ENCODE assay signal across 25 cellular contexts in the genomic region with DNA sequence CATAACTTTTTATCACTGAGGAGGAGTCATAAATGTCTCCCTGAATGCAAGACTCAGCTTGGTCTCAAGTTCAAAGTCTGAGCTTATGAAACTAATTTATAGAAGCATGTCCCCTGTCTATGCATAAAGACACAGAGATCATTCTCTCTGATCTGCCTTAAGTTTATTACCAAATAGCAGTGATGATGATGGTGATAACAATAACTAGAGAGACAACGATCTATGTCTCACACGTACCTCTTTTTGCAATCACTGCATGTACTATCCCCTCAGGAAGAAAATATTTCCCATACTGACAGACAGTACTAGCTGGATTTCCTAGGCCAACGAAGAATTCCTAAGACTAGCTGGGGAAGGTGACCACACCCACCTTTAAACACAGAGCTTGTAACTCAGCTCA.
"Had no signal": no experiment of that assay in that cellular context is flagged by ENCODE, and none has a peak within 500 bp of the region (broad histone marks: within the 10 kb centered on the region; RNA-seq: fewer than 3 reads in every experiment).

No MANE protein-coding gene starts in this region.

- H3K27me3 ChIP-seq: colonic mucosa, esophagus squamous epithelium, gastrocnemius medialis had no signal

- H3K4me3 ChIP-seq: colonic mucosa, esophagus squamous epithelium, gastrocnemius medialis, heart right ventricle, left ventricle myocardium inferior, lower lobe of right lung had no signal

- H3K4me1 ChIP-seq: colonic mucosa, esophagus squamous epithelium, gastrocnemius medialis, heart right ventricle, left ventricle myocardium inferior, lower lobe of right lung had no signal

- H3K36me3 ChIP-seq: colonic mucosa, esophagus squamous epithelium, gastrocnemius medialis, heart right ventricle, left ventricle myocardium inferior, lower lobe of right lung had no signal

- H3K27ac ChIP-seq: colonic mucosa, epithelial cell of prostate, esophagus squamous epithelium, gastrocnemius medialis, heart right ventricle, left ventricle myocardium inferior, lower lobe of right lung had no signal

- FAIRE-seq: endometrium, kidney had no signal

- H3K9me3 ChIP-seq: colonic mucosa, esophagus squamous epithelium, gastrocnemius medialis, heart right ventricle, left ventricle myocardium inferior, lower lobe of right lung had no signal

- DNase-seq: colonic mucosa; cortex of kidney; effector CD8-positive, alpha-beta T cell; effector memory CD8-positive, alpha-beta T cell; endodermal cell; erythroblast; esophagus squamous epithelium; foreskin fibroblast; foreskin melanocyte; gastrocnemius medialis; glutamatergic neuron; head of caudate nucleus; heart right ventricle; hypothalamus; immature natural killer cell; islet precursor cell; kidney; kidney glomerular epithelial cell; left colon; left ventricle myocardium inferior; lower lobe of right lung; mesenchymal stem cell; midbrain had no signal
